Comparison of ENCODE assay signal across 8 cellular contexts in genomic region chr2:99180755-99181647, GRCh38. TPM values are rescaled to one million over a fixed set of nuclear protein-coding genes. Genes with fewer than 3 reads are reported as not detected.
DNase-seq lines count a peak whose midpoint lies in the region; FAIRE-seq and TF ChIP-seq lines count a peak whose summit lies in the region.

Gene MITD1, minus strand, starts transcription at chr2:99181058. Its CDS starts 77 bp downstream, at chr2:99180981.
Gene MRPL30, plus strand, starts transcription at chr2:99181184. Its CDS starts 5,020 bp downstream, at chr2:99186204.

- H3K79me1 ChIP-seq in neuronal stem cell (ENCODE audit: low read depth, low read length): peaks cover 4% of the 10 kb centered on the region

- no CpG with 5 or more reads among the region's 39 CpGs for WGBS in neuronal stem cell (ENCODE audit: extremely low coverage in 2 of 2, insufficient read length in 2 of 2, insufficient replicate concordance in 1 of 2), 2 donors

- peak within 1 kb of the TSS; percentile 95 for H3K4me3 Mint-ChIP-seq in activated naive CD4-positive, alpha-beta T cell treated with anti-CD3 and anti-CD28 coated beads for 36 hours

- no peaks in the 10 kb centered on the region for H3K27me3 Mint-ChIP-seq in activated naive CD4-positive, alpha-beta T cell treated with anti-CD3 and anti-CD28 coated beads for 36 hours (ENCODE audit: low read depth)

- H2AK5ac ChIP-seq in neuronal stem cell (ENCODE audit: low read depth, low read length): no peak within 1 kb of the TSS

- H2AFZ ChIP-seq in neuronal stem cell (ENCODE audit: low read length): peak within 1 kb of the TSS; percentile 87

- H2BK5ac ChIP-seq in neuronal stem cell (ENCODE audit: low read length): no peak within 1 kb of the TSS

- peaks cover 0 to 22% of the 10 kb centered on the region in 2 donors for H3K36me3 ChIP-seq in neuronal stem cell (replicated peaks in 1 of 2; ENCODE audit: control insufficient read depth in 2 of 2, insufficient read depth in 2 of 2, low read length in 2 of 2)

- no peaks in the 10 kb centered on the region for H3K9me3 Mint-ChIP-seq in activated naive CD4-positive, alpha-beta T cell treated with anti-CD3 and anti-CD28 coated beads for 36 hours

- H3K14ac ChIP-seq in neuronal stem cell (ENCODE audit: low read length): no peak within 1 kb of the TSS

- peak within 1 kb of the TSS; percentile 92 for H3K27ac Mint-ChIP-seq in activated naive CD4-positive, alpha-beta T cell treated with anti-CD3 and anti-CD28 coated beads for 36 hours

- CTCF ChIA-PET in activated naive CD4-positive, alpha-beta T cell treated with anti-CD3 and anti-CD28 coated beads for 36 hours (lab: Charles Lee): interaction anchor here (0.9 to 2.0 kb wide), 4 partner anchors 14 to 156 kb away, joined by 4 to 11 read pairs (median 6); partner anchors contain the start of genes C2orf15 and EIF5B

- H2BK120ac ChIP-seq in neuronal stem cell (ENCODE audit: low read depth, low read length): no peak within 1 kb of the TSS

- no peak within 1 kb of the TSS for H3K4ac ChIP-seq in neuronal stem cell (ENCODE audit: low read length)

- no peaks in the 10 kb centered on the region for H3K27me3 ChIP-seq in neuronal stem cell (ENCODE audit: control insufficient read depth in 3 of 3, insufficient read depth in 3 of 3, low read depth in 1 of 3, low read length in 3 of 3)

- FAIRE-seq in frontal cortex (lab: Jason Lieb, UNC): no peak

- H3K4me1 ChIP-seq in neuronal stem cell (ENCODE audit: control insufficient read depth in 2 of 2, insufficient read depth in 1 of 2, low read depth in 1 of 2, low read length in 2 of 2): no peaks in the 10 kb centered on the region

- peak within 1 kb of the TSS; percentile 26 for H3K23ac ChIP-seq in neuronal stem cell (ENCODE audit: low read depth, low read length, poor library complexity)

- H4K8ac ChIP-seq in neuronal stem cell (ENCODE audit: low read depth, low read length): no peak within 1 kb of the TSS

- peak within 1 kb of the TSS; percentile 93 for H3K4me3 ChIP-seq in HFF-Myc (replicated peaks; ENCODE audit: low read depth, low read length)
- H3K4me3 ChIP-seq in neuronal stem cell (ENCODE audit: low read length in 2 of 2): peak within 1 kb of the TSS; percentile 86 to 95

- H3K4me1 Mint-ChIP-seq in activated naive CD4-positive, alpha-beta T cell treated with anti-CD3 and anti-CD28 coated beads for 36 hours (ENCODE audit: low read depth): peaks cover 63% of the 10 kb centered on the region

- intact Hi-C loops in activated naive CD4-positive, alpha-beta T cell treated with anti-CD3 and anti-CD28 coated beads for 36 hours (cut with micrococcal nuclease): loop anchor here (1.0 kb wide), 4 partner anchors 26 to 309 kb away; partner anchors contain the start of genes C2orf15, REV1 and TXNDC9

- H2BK15ac ChIP-seq in neuronal stem cell (ENCODE audit: low read length): no peak within 1 kb of the TSS

- peak within 1 kb of the TSS; percentile 66 for H3K18ac ChIP-seq in neuronal stem cell (ENCODE audit: low read length)

- no peak within 1 kb of the TSS for H2BK12ac ChIP-seq in neuronal stem cell (ENCODE audit: low read length)

- peak within 1 kb of the TSS; percentile 87 for H3K9ac ChIP-seq in neuronal stem cell (ENCODE audit: low read depth, low read length, poor library complexity)

- peaks cover 10% of the 10 kb centered on the region for H3K36me3 Mint-ChIP-seq in activated naive CD4-positive, alpha-beta T cell treated with anti-CD3 and anti-CD28 coated beads for 36 hours (ENCODE audit: low read depth)

- H4K91ac ChIP-seq in neuronal stem cell (ENCODE audit: low read depth, low read length, poor library complexity): peak within 1 kb of the TSS; percentile 47

- TF ChIP-seq CTCF in HFF-Myc (IDR thresholded peaks at IDR 0.05; ENCODE audit: low read depth, low read length, missing control alignments) (no peak), subcutaneous adipose tissue (IDR thresholded peaks at IDR 0.05; ENCODE audit: low read depth) (no peak)

- peak within 1 kb of the TSS; percentile 75 for H3K4me2 ChIP-seq in neuronal stem cell (ENCODE audit: insufficient read depth, low read length, poor library complexity, severe bottlenecking)

- H3K9me3 ChIP-seq in neuronal stem cell (replicated peaks in 1 of 2; ENCODE audit: control insufficient read depth in 2 of 2, insufficient read depth in 1 of 2, low read depth in 1 of 2, low read length in 2 of 2): peaks cover 0 to 4% of the 10 kb centered on the region in 2 donors

- H3K27ac ChIP-seq in neuronal stem cell (replicated peaks; ENCODE audit: low read length): peak within 1 kb of the TSS; percentile 80

- DNase-seq in GM03348 (ENCODE audit: low spot score) (peak; percentile 95), HFF-Myc (ENCODE audit: extremely low read depth, low read depth) (peak; percentile 95), NAMALWA (ENCODE audit: low spot score) (peak; percentile 96), SK-N-DZ (ENCODE audit: low spot score) (peak; percentile 96), frontal cortex (ENCODE audit: low spot score in 2 of 2) (peak; percentile 63 to 81), neuronal stem cell (ENCODE audit: low spot score) (peak; percentile 92)
- peak; percentile 94 for DNase-seq in activated naive CD4-positive, alpha-beta T cell treated with anti-CD3 and anti-CD28 coated beads for 36 hours

RNA-seq across cellular contexts. Expression of gene MITD1, which starts in this region (rescaled TPM):
- 35.6 and 48.0 TPM in 2 replicates for polyA plus RNA-seq in SK-N-DZ (2014; cell fraction: cytosol; rRNA removed)
- 112 and 139 TPM in 2 replicates for polyA plus RNA-seq in SK-N-DZ (2014; cell fraction: nucleus; rRNA removed)
- total RNA-seq in activated naive CD4-positive, alpha-beta T cell treated with anti-CD3 and anti-CD28 coated beads for 36 hours: 10 to 100 TPM; 61.4 to 64.1 TPM
- total RNA-seq in frontal cortex (19.6 TPM), subcutaneous adipose tissue (10 to 100 TPM; 21.1 to 33.7 (median 31.2) TPM)
- 57.4 TPM for polyA plus RNA-seq in neuronal stem cell (2013, experiment 1 of 2)
- polyA plus RNA-seq in neuronal stem cell (2013, experiment 2 of 2): 58.7 TPM

RNA-seq across cellular contexts. Expression of gene MRPL30, which starts in this region (rescaled TPM):
- polyA plus RNA-seq in SK-N-DZ (2014; cell fraction: cytosol; rRNA removed): 91.2 and 94.0 TPM in 2 replicates
- 30.1 and 40.2 TPM in 2 replicates for polyA plus RNA-seq in SK-N-DZ (2014; cell fraction: nucleus; rRNA removed)
- 10 to 100 TPM; 40.2 to 43.3 TPM for total RNA-seq in activated naive CD4-positive, alpha-beta T cell treated with anti-CD3 and anti-CD28 coated beads for 36 hours
- total RNA-seq in frontal cortex (90.9 TPM), subcutaneous adipose tissue (10 to 100 TPM; 22.2 to 42.7 (median 26.2) TPM)
- polyA plus RNA-seq in neuronal stem cell (2013, experiment 1 of 2): 45.6 TPM
- 46.4 TPM for polyA plus RNA-seq in neuronal stem cell (2013, experiment 2 of 2)

Comparison
In these comparisons a context has a peak if more than half of its experiments do, and no peak if none do; other contexts are left out.
1. Peak in every context shown above with its lines: DNase-seq, H3K4me3 ChIP-seq and H3K27ac ChIP-seq.